8 cellular contexts compared by ENCODE assay signal in genomic region chr1:84753516-84754375, GRCh38.
DNase-seq lines count a peak whose midpoint lies in the region; ATAC-seq and TF ChIP-seq lines count a peak whose summit lies in the region.

No MANE protein-coding gene starts in this region.

- ATAC-seq in GM18909 (IDR thresholded peaks at IDR 0.05; ENCODE audit: poor library complexity, unreplicated experiment) (peak; percentile 82), HG03460 (IDR thresholded peaks at IDR 0.05; ENCODE audit: unreplicated experiment) (peak; percentile 86)
- peak; percentile 92 for ATAC-seq in activated CD8-positive, alpha-beta T cell treated with anti-CD3 and anti-CD28 coated beads, Interleukin-2, amount 10 ng/mL, durations not matched to agents 7 days and 5 days

- no peak overlapping the region for H3K27ac ChIP-seq in effector memory CD4-positive, alpha-beta T cell (ENCODE audit: insufficient read depth, low read length, poor library complexity, severe bottlenecking)
- peak overlapping the region; percentile 5 for H3K27ac ChIP-seq in mesodermal cell (ENCODE audit: low read depth, low read length, severe bottlenecking)

- H3K4me3 Mint-ChIP-seq in activated CD8-positive, alpha-beta T cell treated with anti-CD3 and anti-CD28 coated beads, Interleukin-2, amount 10 ng/mL, durations not matched to agents 7 days and 5 days, result no peak overlapping the region

- peaks cover 5% of the 10 kb centered on the region for H3K4me1 Mint-ChIP-seq in activated CD8-positive, alpha-beta T cell treated with anti-CD3 and anti-CD28 coated beads, Interleukin-2, amount 10 ng/mL, durations not matched to agents 7 days and 5 days (ENCODE audit: low read depth)

- H3K4me3 ChIP-seq in AG10803 (ENCODE audit: low read length) (no peak overlapping the region), mesodermal cell (ENCODE audit: extremely low read depth, insufficient read depth, low read length, poor library complexity, severe bottlenecking) (no peak overlapping the region)
- H3K4me3 ChIP-seq in effector memory CD4-positive, alpha-beta T cell (ENCODE audit: insufficient read depth, low read depth, low read length, poor library complexity, severe bottlenecking), result no peak overlapping the region

- no peaks in the 10 kb centered on the region for H3K9me3 Mint-ChIP-seq in activated CD8-positive, alpha-beta T cell treated with anti-CD3 and anti-CD28 coated beads, Interleukin-2, amount 10 ng/mL, durations not matched to agents 7 days and 5 days (ENCODE audit: insufficient read depth)

- H3K36me3 Mint-ChIP-seq in activated CD8-positive, alpha-beta T cell treated with anti-CD3 and anti-CD28 coated beads, Interleukin-2, amount 10 ng/mL, durations not matched to agents 7 days and 5 days (ENCODE audit: low read depth), result no peaks in the 10 kb centered on the region

- H3K27me3 Mint-ChIP-seq in activated CD8-positive, alpha-beta T cell treated with anti-CD3 and anti-CD28 coated beads, Interleukin-2, amount 10 ng/mL, durations not matched to agents 7 days and 5 days (ENCODE audit: low read depth), result peaks cover 24% of the 10 kb centered on the region

- no peaks in the 10 kb centered on the region for H3K27me3 ChIP-seq in effector memory CD4-positive, alpha-beta T cell (replicated peaks; ENCODE audit: control insufficient read depth, insufficient read depth, low read length, poor library complexity, severe bottlenecking)

- 46 to 51% methylated on average over 12 to 14 of the region's 16 CpGs for WGBS in mesodermal cell (ENCODE audit: insufficient coverage in 2 of 2), 2 experiments

- POLR2A ChIA-PET in activated CD8-positive, alpha-beta T cell treated with anti-CD3 and anti-CD28 coated beads, Interleukin-2, amount 10 ng/mL, durations not matched to agents 7 days and 5 days (lab: Charles Lee), result no interaction called here

- CTCF ChIA-PET in activated CD8-positive, alpha-beta T cell treated with anti-CD3 and anti-CD28 coated beads, Interleukin-2, amount 10 ng/mL, durations not matched to agents 7 days and 5 days (lab: Charles Lee), result interaction anchor here (0.6 to 3.7 kb wide), 46 partner anchors 8 to 845 kb away, joined by 3 to 36 read pairs (median 3); partner anchors contain the start of genes GNG5, SAMD13 and SPATA1

- peak; percentile 99 for TF ChIP-seq CTCF in AG10803 (conservative IDR thresholded peaks at IDR 0.05; ENCODE audit: low read length)

- H3K9me3 ChIP-seq in effector memory CD4-positive, alpha-beta T cell (ENCODE audit: control insufficient read depth, low read length), result no peaks in the 10 kb centered on the region
- no peaks in the 10 kb centered on the region for H3K9me3 ChIP-seq in mesodermal cell (ENCODE audit: control insufficient read depth, low read length)

- H3K27ac Mint-ChIP-seq in activated CD8-positive, alpha-beta T cell treated with anti-CD3 and anti-CD28 coated beads, Interleukin-2, amount 10 ng/mL, durations not matched to agents 7 days and 5 days, result no peak overlapping the region

- H3K36me3 ChIP-seq in effector memory CD4-positive, alpha-beta T cell (ENCODE audit: control insufficient read depth, insufficient read depth, low read length), result no peaks in the 10 kb centered on the region
- no peaks in the 10 kb centered on the region for H3K36me3 ChIP-seq in mesodermal cell (ENCODE audit: control insufficient read depth, insufficient read depth, low read length)

- DNase-seq in AG10803 (ENCODE audit: low read depth), result peak; percentile 64
- peak; percentile 31 for DNase-seq in NCI-H748 treated with DMSO at 0.1 percent for 48 hours (lab: John Stamatoyannopoulos, UW)
- peak; percentile 80 for DNase-seq in activated CD8-positive, alpha-beta T cell treated with anti-CD3 and anti-CD28 coated beads, Interleukin-2, amount 10 ng/mL, durations not matched to agents 7 days and 5 days
- DNase-seq in effector memory CD4-positive, alpha-beta T cell, result peak; percentile 42 to 47 (median 42)
- DNase-seq in stimulated activated CD8-positive, alpha-beta memory T cell treated with anti-CD3 and anti-CD28 coated beads, Interleukin-2, amount 100 ng/mL, for 48 hours (ENCODE audit: low read depth in 2 of 2), result peak; percentile 58 to 66

- no peaks in the 10 kb centered on the region for H3K4me1 ChIP-seq in effector memory CD4-positive, alpha-beta T cell (ENCODE audit: control insufficient read depth, insufficient read depth, low read length, poor library complexity, severe bottlenecking)
- peaks cover 12% of the 10 kb centered on the region for H3K4me1 ChIP-seq in mesodermal cell (ENCODE audit: control insufficient read depth, insufficient read depth, low read length, poor library complexity, severe bottlenecking)
